Comparison of ENCODE assay signal across 13 cellular contexts in genomic region chr3:33417051-33417673, GRCh38. TPM values are rescaled to one million over a fixed set of nuclear protein-coding genes. Genes with fewer than 3 reads are reported as not detected.
A peak's percentile ranks its signal among the peaks of the same experiment; 100 is the strongest.
DNase-seq lines count a peak whose midpoint lies in the region; ATAC-seq and TF ChIP-seq lines count a peak whose summit lies in the region.
"Had no signal": no experiment of that assay in that cellular context is flagged by ENCODE, and none has a peak within 500 bp of the region (broad histone marks: within the 10 kb centered on the region; RNA-seq: fewer than 3 reads in every experiment).

No MANE protein-coding gene starts in this region.

- no peak overlapping the region for H3K4me3 Mint-ChIP-seq in activated CD4-positive, alpha-beta memory T cell treated with anti-CD3 and anti-CD28 coated beads for 36 hours
- H3K4me3 Mint-ChIP-seq: CD8-positive, alpha-beta T cell had no signal

- H3K9me3 Mint-ChIP-seq in activated CD4-positive, alpha-beta memory T cell treated with anti-CD3 and anti-CD28 coated beads for 36 hours, result no peaks in the 10 kb centered on the region
- H3K9me3 Mint-ChIP-seq: CD8-positive, alpha-beta T cell had no signal

- no peaks in the 10 kb centered on the region for H3K27me3 ChIP-seq in foreskin keratinocyte
- H3K27me3 ChIP-seq: SJCRH30, testis had no signal

- CTCF ChIA-PET in activated CD4-positive, alpha-beta memory T cell treated with anti-CD3 and anti-CD28 coated beads for 36 hours (lab: Charles Lee), result no interaction called here

- H3K27me3 Mint-ChIP-seq in activated CD4-positive, alpha-beta memory T cell treated with anti-CD3 and anti-CD28 coated beads for 36 hours, result no peaks in the 10 kb centered on the region

- POLR2A ChIA-PET in activated CD4-positive, alpha-beta memory T cell treated with anti-CD3 and anti-CD28 coated beads for 36 hours (lab: Charles Lee), result no interaction called here

- no peak overlapping the region for H3K27ac ChIP-seq in foreskin keratinocyte
- H3K27ac ChIP-seq: SJCRH30, testis had no signal

- H3K27ac Mint-ChIP-seq in activated CD4-positive, alpha-beta memory T cell treated with anti-CD3 and anti-CD28 coated beads for 36 hours, result peak overlapping the region; percentile 73

- no peak for TF ChIP-seq CTCF in foreskin keratinocyte (conservative IDR thresholded peaks at IDR 0.05)

- peak; percentile 57 for ATAC-seq in foreskin keratinocyte
- no peak for ATAC-seq in HG02884 (IDR thresholded peaks at IDR 0.05; ENCODE audit: unreplicated experiment)
- no peak for ATAC-seq in HG03457 (IDR thresholded peaks at IDR 0.05; ENCODE audit: unreplicated experiment)
- no peak for ATAC-seq in HG03045 (IDR thresholded peaks at IDR 0.05; ENCODE audit: unreplicated experiment)
- ATAC-seq: CD8-positive, alpha-beta T cell had no signal

- peaks cover 50% of the 10 kb centered on the region for H3K36me3 Mint-ChIP-seq in activated CD4-positive, alpha-beta memory T cell treated with anti-CD3 and anti-CD28 coated beads for 36 hours

- H3K4me1 Mint-ChIP-seq in activated CD4-positive, alpha-beta memory T cell treated with anti-CD3 and anti-CD28 coated beads for 36 hours (ENCODE audit: low read depth), result peaks cover 14% of the 10 kb centered on the region

- no peaks in the 10 kb centered on the region for H3K4me1 ChIP-seq in foreskin keratinocyte
- H3K4me1 ChIP-seq: SJCRH30, testis had no signal

- DNase-seq in CD1c-positive myeloid dendritic cell (ENCODE audit: extremely low spot score) (peak; percentile 18), HCEC 1CT (peak; percentile 75), foreskin keratinocyte (peak in 1 of 2 donors; percentile 55)
- DNase-seq in activated CD4-positive, alpha-beta memory T cell treated with anti-CD3 and anti-CD28 coated beads for 36 hours, result peak; percentile 67
- DNase-seq in effector CD4-positive, alpha-beta T cell, result no peak
- DNase-seq: activated effector memory CD4-positive, alpha-beta T cell treated with anti-CD3 and anti-CD28 coated beads, Interleukin-2, amount 50 U/mL, for 16 hours; CD8-positive, alpha-beta T cell; NCI-H446 treated with DMSO at 0.1 percent for 48 hours; SJCRH30; testis had no signal

- intact Hi-C loops in activated CD4-positive, alpha-beta memory T cell treated with anti-CD3 and anti-CD28 coated beads for 36 hours (cut with micrococcal nuclease), result loop anchor here (1.0 kb wide), 2 partner anchors 15 to 23 kb away; partner anchors contain the start of gene UBP1

RNA-seq across cellular contexts. Expression of gene UBP1, which starts 23.0 kb away (rescaled TPM):
- 10 to 100 TPM; 52.6 to 53.2 TPM for total RNA-seq in activated CD4-positive, alpha-beta memory T cell treated with anti-CD3 and anti-CD28 coated beads for 36 hours
- total RNA-seq in foreskin keratinocyte, result 63.6 and 64.8 TPM in 2 replicates
- polyA plus RNA-seq in foreskin keratinocyte, result 26.4 and 33.3 TPM in 2 replicates
